19 cellular contexts compared by ENCODE assay signal in genomic region chr20:16485406-16485805, GRCh38.
"Had no signal": no experiment of that assay in that cellular context is flagged by ENCODE, and none has a peak within 500 bp of the region (broad histone marks: within the 10 kb centered on the region; RNA-seq: fewer than 3 reads in every experiment).

No MANE protein-coding gene starts in this region.

- H3K36me3 Mint-ChIP-seq: WTC11 had no signal

- H3K9me3 Mint-ChIP-seq: activated naive CD4-positive, alpha-beta T cell treated with anti-CD3 and anti-CD28 coated beads, Interleukin-2, amount 50 U/mL, for 24 hours; activated T-helper 17 cell treated with anti-CD3 and anti-CD28 coated beads, Interleukin-2, amount 50 U/mL, for 72 hours; dendritic cell treated with granulocyte-macrophage colony-stimulating factor and Interleukin-4, amounts not matched to agents 40 ng/mL and 50 ng/mL, for 4 days; effector memory CD8-positive, alpha-beta T cell had no signal

- H3K9me3 ChIP-seq: body of pancreas, heart left ventricle, left ventricle myocardium inferior, pancreas, stomach, thoracic aorta had no signal

- H3K27ac ChIP-seq: body of pancreas, heart left ventricle, left ventricle myocardium inferior, pancreas, stomach, thoracic aorta had no signal

- H3K27me3 ChIP-seq: body of pancreas, heart left ventricle, pancreas, stomach had no signal

- H3K4me1 ChIP-seq: body of pancreas, heart left ventricle, left ventricle myocardium inferior, pancreas, stomach had no signal

- DNase-seq: activated CD4-positive, alpha-beta T cell treated with anti-CD3 and anti-CD28 coated beads for 48 hours; activated CD8-positive, alpha-beta T cell treated with anti-CD3 and anti-CD28 coated beads, Interleukin-2, amount 10 ng/mL, durations not matched to agents 7 days and 5 days; amniotic stem cell; body of pancreas; effector memory CD8-positive, alpha-beta T cell; foreskin melanocyte; heart left ventricle; islet precursor cell; left ventricle myocardium inferior; mesendoderm; pancreas; stimulated activated CD4-positive, alpha-beta T cell treated with anti-CD3 and anti-CD28 coated beads, Interleukin-15, amount 100 ng/mL, for 24 hours; stimulated activated CD4-positive, alpha-beta T cell treated with anti-CD3 and anti-CD28 coated beads, Interleukin-4, amount 100 ng/mL, for 24 hours; stomach had no signal

- H3K4me1 Mint-ChIP-seq: activated naive CD4-positive, alpha-beta T cell treated with anti-CD3 and anti-CD28 coated beads, Interleukin-2, amount 50 U/mL, for 24 hours; activated T-helper 17 cell treated with anti-CD3 and anti-CD28 coated beads, Interleukin-2, amount 50 U/mL, for 72 hours had no signal

- H3K27ac Mint-ChIP-seq: activated CD8-positive, alpha-beta T cell treated with anti-CD3 and anti-CD28 coated beads, Interleukin-2, amount 10 ng/mL, durations not matched to agents 7 days and 5 days; activated naive CD4-positive, alpha-beta T cell treated with anti-CD3 and anti-CD28 coated beads, Interleukin-2, amount 50 U/mL, for 24 hours; activated T-helper 17 cell treated with anti-CD3 and anti-CD28 coated beads, Interleukin-2, amount 50 U/mL, for 72 hours; dendritic cell treated with granulocyte-macrophage colony-stimulating factor and Interleukin-4, amounts not matched to agents 40 ng/mL and 50 ng/mL, for 4 days; WTC11 had no signal

- H3K4me3 Mint-ChIP-seq: activated CD8-positive, alpha-beta T cell treated with anti-CD3 and anti-CD28 coated beads, Interleukin-2, amount 10 ng/mL, durations not matched to agents 7 days and 5 days; activated naive CD4-positive, alpha-beta T cell treated with anti-CD3 and anti-CD28 coated beads, Interleukin-2, amount 50 U/mL, for 24 hours; activated T-helper 17 cell treated with anti-CD3 and anti-CD28 coated beads, Interleukin-2, amount 50 U/mL, for 72 hours; dendritic cell treated with granulocyte-macrophage colony-stimulating factor and Interleukin-4, amounts not matched to agents 40 ng/mL and 50 ng/mL, for 4 days; effector memory CD8-positive, alpha-beta T cell; WTC11 had no signal

- H3K4me3 ChIP-seq: body of pancreas, heart left ventricle, left ventricle myocardium inferior, pancreas, stomach, thoracic aorta had no signal

- ATAC-seq: activated CD8-positive, alpha-beta T cell treated with anti-CD3 and anti-CD28 coated beads, Interleukin-2, amount 10 ng/mL, durations not matched to agents 7 days and 5 days; activated T-helper 17 cell treated with anti-CD3 and anti-CD28 coated beads, Interleukin-2, amount 50 U/mL, for 72 hours; body of pancreas; effector memory CD8-positive, alpha-beta T cell; heart left ventricle; pancreas; WTC11 had no signal

- H3K27me3 Mint-ChIP-seq: activated naive CD4-positive, alpha-beta T cell treated with anti-CD3 and anti-CD28 coated beads, Interleukin-2, amount 50 U/mL, for 24 hours; activated T-helper 17 cell treated with anti-CD3 and anti-CD28 coated beads, Interleukin-2, amount 50 U/mL, for 72 hours; dendritic cell treated with granulocyte-macrophage colony-stimulating factor and Interleukin-4, amounts not matched to agents 40 ng/mL and 50 ng/mL, for 4 days; effector memory CD8-positive, alpha-beta T cell had no signal
